In the genomic region with DNA sequence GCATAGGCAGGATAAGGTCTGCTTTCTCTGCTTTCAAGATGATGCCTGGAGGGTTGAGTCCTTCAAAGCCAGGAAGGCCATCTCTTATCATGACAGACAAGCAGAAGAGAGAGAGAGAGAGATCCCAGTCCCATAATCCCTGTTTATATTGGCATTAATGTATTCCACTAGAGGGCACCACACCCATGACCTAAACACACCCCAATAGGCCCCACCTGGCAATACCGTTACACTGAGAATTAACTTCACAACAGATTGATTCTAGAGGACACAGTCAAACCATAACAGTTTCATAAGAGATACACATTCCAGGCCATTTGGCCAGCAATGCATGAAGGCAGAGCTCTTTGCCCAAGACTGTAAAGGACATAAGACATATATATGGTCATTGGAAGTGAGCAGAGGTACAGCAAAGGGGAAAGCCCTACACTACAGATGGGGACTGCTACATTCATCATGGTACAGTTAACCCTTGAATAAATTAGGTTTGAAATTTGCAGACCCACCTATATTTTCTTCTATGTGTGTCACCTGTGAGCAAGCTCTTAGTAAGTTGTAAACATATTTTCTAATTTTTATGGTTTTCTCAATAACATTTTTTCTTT, we compare ENCODE assay signal across 10 cellular contexts.
DNase-seq lines count a peak whose midpoint lies in the region; ATAC-seq and TF ChIP-seq lines count a peak whose summit lies in the region.
"Had no signal": no experiment of that assay in that cellular context is flagged by ENCODE, and none has a peak within 500 bp of the region (broad histone marks: within the 10 kb centered on the region; RNA-seq: fewer than 3 reads in every experiment).

No MANE protein-coding gene starts in this region.

- no peak overlapping the region for H3K4me2 ChIP-seq in mesendoderm (ENCODE audit: low read length)

- peak; percentile 3 for DNase-seq in HEK293T (ENCODE audit: extremely low spot score)
- peak; percentile 8 for DNase-seq in SK-N-DZ (ENCODE audit: low spot score)
- DNase-seq in mesendoderm, result peak; percentile 66
- DNase-seq in epidermal melanocyte (ENCODE audit: insufficient read length, low spot score), result no peak
- DNase-seq in NCI-H2196 treated with DMSO at 0.1 percent for 48 hours (lab: John Stamatoyannopoulos, UW; ENCODE audit: unreplicated experiment), result no peak
- no peak for DNase-seq in amniotic stem cell (lab: John Stamatoyannopoulos, UW)
- DNase-seq: activated CD4-positive, CD25-positive, alpha-beta regulatory T cell treated with anti-CD3 and anti-CD28 coated beads, Interleukin-2, amount 50 U/mL, for 72 hours; right cardiac atrium had no signal

- no peaks in the 10 kb centered on the region for H3K79me2 ChIP-seq in mesendoderm (ENCODE audit: control insufficient read depth, insufficient read depth, low read length)

- H4K8ac ChIP-seq in mesendoderm (ENCODE audit: low read depth, low read length), result no peak overlapping the region

- no peak overlapping the region for H4K5ac ChIP-seq in mesendoderm (ENCODE audit: low read length)

- H3K18ac ChIP-seq in mesendoderm (ENCODE audit: low read length), result no peak overlapping the region

- H2BK5ac ChIP-seq in mesendoderm (ENCODE audit: low read length), result no peak overlapping the region

- POLR2A ChIA-PET in HEK293T (lab: Yijun Ruan, JAX), result no interaction called here

- no peaks in the 10 kb centered on the region for H3K36me3 ChIP-seq in mesendoderm (ENCODE audit: control insufficient read depth, insufficient read depth, low read length)

- H3K56ac ChIP-seq in mesendoderm (ENCODE audit: low read length), result no peak overlapping the region

- H3K9ac ChIP-seq in mesendoderm (ENCODE audit: low read length), result no peak overlapping the region

- no peak overlapping the region for H2AK5ac ChIP-seq in mesendoderm (ENCODE audit: low read length)

- H2BK15ac ChIP-seq in mesendoderm (replicated peaks; ENCODE audit: low read depth), result no peak overlapping the region

- no peak overlapping the region for H2BK120ac ChIP-seq in mesendoderm (ENCODE audit: low read depth, low read length)

- WGBS in mesendoderm (ENCODE audit: extremely low coverage, insufficient coverage, low lambda C conversion rate), result no CpG with 5 or more reads among the region's 1 CpG

- H3K27me3 ChIP-seq in mesendoderm (ENCODE audit: insufficient read depth, low read length, poor library complexity), result no peaks in the 10 kb centered on the region

- H3K4ac ChIP-seq in mesendoderm (ENCODE audit: low read depth, low read length), result no peak overlapping the region

- no peaks in the 10 kb centered on the region for H3K4me1 ChIP-seq in mesendoderm (ENCODE audit: control insufficient read depth, low read depth, low read length)

- H3K79me1 ChIP-seq in mesendoderm (ENCODE audit: low read length), result no peaks in the 10 kb centered on the region

- no peak for ATAC-seq in HG02884 (IDR thresholded peaks at IDR 0.05; ENCODE audit: unreplicated experiment)

- no peak overlapping the region for H3K27ac ChIP-seq in mesendoderm (ENCODE audit: low read depth, low read length)

- CTCF ChIA-PET in HEK293T (lab: Yijun Ruan, JAX), result no interaction called here

- no peak overlapping the region for H3K4me3 ChIP-seq in mesendoderm (ENCODE audit: low read length)

- peak; percentile 50 for TF ChIP-seq CTCF in GM12872 (IDR thresholded peaks at IDR 0.05; ENCODE audit: insufficient read depth, low read depth, low read length)

- H3K23ac ChIP-seq in mesendoderm (ENCODE audit: low read length), result no peak overlapping the region

TF ChIP-seq in HEK293T, 16 proteins besides CTCF, POLR2A, EP300 and RAD21:
- TF ChIP-seq FOXK2 (IDR thresholded peaks at IDR 0.05) (no peak), BHLHE40 (IDR thresholded peaks at IDR 0.05; ENCODE audit: borderline replicate concordance) (no peak), SUZ12 (IDR thresholded peaks at IDR 0.05) (no peak), TARDBP (IDR thresholded peaks at IDR 0.05) (no peak), ARNT (IDR thresholded peaks at IDR 0.05) (no peak)
- TF ChIP-seq, protein P1, sequence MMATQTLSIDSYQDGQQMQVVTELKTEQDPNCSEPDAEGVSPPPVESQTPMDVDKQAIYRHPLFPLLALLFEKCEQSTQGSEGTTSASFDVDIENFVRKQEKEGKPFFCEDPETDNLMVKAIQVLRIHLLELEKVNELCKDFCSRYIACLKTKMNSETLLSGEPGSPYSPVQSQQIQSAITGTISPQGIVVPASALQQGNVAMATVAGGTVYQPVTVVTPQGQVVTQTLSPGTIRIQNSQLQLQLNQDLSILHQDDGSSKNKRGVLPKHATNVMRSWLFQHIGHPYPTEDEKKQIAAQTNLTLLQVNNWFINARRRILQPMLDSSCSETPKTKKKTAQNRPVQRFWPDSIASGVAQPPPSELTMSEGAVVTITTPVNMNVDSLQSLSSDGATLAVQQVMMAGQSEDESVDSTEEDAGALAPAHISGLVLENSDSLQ (IDR thresholded peaks at IDR 0.05), result no peak

Comparison
In these comparisons a context has a peak if more than half of its experiments do, and no peak if none do; other contexts are left out.
1. DNase-seq: peak in HEK293T (single experiment), SK-N-DZ (single experiment) and mesendoderm (single experiment); none in epidermal melanocyte (single experiment), NCI-H2196 treated with DMSO at 0.1 percent for 48 hours (single experiment) and amniotic stem cell (single experiment).